ENCODE assay signal across 28 cellular contexts in the genomic region with DNA sequence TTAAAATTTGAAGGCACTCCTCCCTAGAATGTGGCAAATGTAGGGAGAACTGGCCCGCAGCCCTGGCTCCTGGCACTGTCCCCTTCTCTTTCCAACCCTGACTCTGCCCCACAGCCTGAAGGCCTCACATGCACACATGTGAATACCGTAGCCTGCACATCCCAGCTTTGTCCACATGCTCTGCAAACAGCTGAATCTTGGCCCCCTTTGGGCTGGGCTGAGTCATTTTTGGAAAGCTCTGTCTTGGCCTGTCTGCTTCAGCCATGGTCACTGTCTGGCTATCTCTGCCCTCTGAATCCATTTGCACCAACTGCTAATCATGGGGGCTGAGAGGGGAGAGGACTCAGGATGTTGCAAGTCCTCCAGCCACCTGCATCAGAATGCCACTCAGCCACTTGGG. TPM values are rescaled to one million over a fixed set of nuclear protein-coding genes. Genes with fewer than 3 reads are reported as not detected.
DNase-seq lines count a peak whose midpoint lies in the region; ATAC-seq, FAIRE-seq and TF ChIP-seq lines count a peak whose summit lies in the region.
"Had no signal": no experiment of that assay in that cellular context is flagged by ENCODE, and none has a peak within 500 bp of the region (broad histone marks: within the 10 kb centered on the region; RNA-seq: fewer than 3 reads in every experiment).

No MANE protein-coding gene starts in this region.

- no peaks in the 10 kb centered on the region for H3K79me1 ChIP-seq in mesendoderm (ENCODE audit: low read length)

- H2BK5ac ChIP-seq in mesendoderm (ENCODE audit: low read length) = peak overlapping the region; percentile 41

- no peak for TF ChIP-seq CTCF in bronchial epithelial cell (IDR thresholded peaks at IDR 0.05; ENCODE audit: insufficient read depth, low read length, severe bottlenecking)

- H2BK15ac ChIP-seq in mesendoderm (replicated peaks; ENCODE audit: low read depth) = no peak overlapping the region

- no peak overlapping the region for H3K9ac ChIP-seq in mesendoderm (ENCODE audit: low read length)

- H3K4ac ChIP-seq in mesendoderm (ENCODE audit: low read depth, low read length) = no peak overlapping the region

- H3K4me2 ChIP-seq in mesendoderm (ENCODE audit: low read length) = no peak overlapping the region

- no CpG with 5 or more reads among the region's 2 CpGs for WGBS in mesendoderm (ENCODE audit: extremely low coverage, insufficient coverage, low lambda C conversion rate)

- H3K18ac ChIP-seq in mesendoderm (ENCODE audit: low read length) = no peak overlapping the region

- H2BK120ac ChIP-seq in mesendoderm (ENCODE audit: low read depth, low read length) = no peak overlapping the region

- H2AK5ac ChIP-seq in mesendoderm (ENCODE audit: low read length) = no peak overlapping the region

- no peak overlapping the region for H4K8ac ChIP-seq in mesendoderm (ENCODE audit: low read depth, low read length)

- H3K56ac ChIP-seq in mesendoderm (ENCODE audit: low read length) = peak overlapping the region; percentile 56

- H3K36me3 ChIP-seq in bronchial epithelial cell (ENCODE audit: control insufficient read depth, insufficient read depth, low read length) (no peaks in the 10 kb centered on the region), mesendoderm (ENCODE audit: control insufficient read depth, insufficient read depth, low read length) (no peaks in the 10 kb centered on the region)
- H3K36me3 ChIP-seq: ascending aorta, spleen, thoracic aorta had no signal

- no peak overlapping the region for H3K23ac ChIP-seq in mesendoderm (ENCODE audit: low read length)

- H3K27me3 ChIP-seq in bronchial epithelial cell (ENCODE audit: control insufficient read depth, insufficient read depth, low read length) (peaks cover 5% of the 10 kb centered on the region), mesendoderm (ENCODE audit: insufficient read depth, low read length, poor library complexity) (no peaks in the 10 kb centered on the region)
- H3K27me3 ChIP-seq: ascending aorta had no signal

- H4K5ac ChIP-seq in mesendoderm (ENCODE audit: low read length) = no peak overlapping the region

- DNase-seq in DMS53 (lab: John Stamatoyannopoulos, UW) (peak; percentile 32), DMS53 treated with DMSO at 0.1 percent for 48 hours (lab: John Stamatoyannopoulos, UW; ENCODE audit: unreplicated experiment) (no peak), GM03348 (ENCODE audit: low spot score) (peak; percentile 44), bronchial epithelial cell (ENCODE audit: low read depth) (peak; percentile 35), mesendoderm (no peak), NCI-H446 (lab: John Stamatoyannopoulos, UW) (no peak)
- DNase-seq in activated CD4-positive, alpha-beta T cell treated with anti-CD3 and anti-CD28 coated beads, Interleukin-2, amount 50 U/mL, for 1 hour = no peak
- DNase-seq: activated CD4-positive, alpha-beta T cell treated with anti-CD3 and anti-CD28 coated beads, Interleukin-2, amount 50 U/mL, for 48 hours; activated T-cell treated with anti-CD3 and anti-CD28 coated beads, Interleukin-2, amount 50 U/mL, for 72 hours; CD4-positive, alpha-beta T cell; cortex of kidney; effector memory CD8-positive, alpha-beta T cell; erythroblast; kidney glomerular epithelial cell; mucosa of descending colon; NCI-H1417 treated with DMSO at 0.1 percent for 48 hours; NCI-H2081; NCI-H748 treated with DMSO at 0.1 percent for 48 hours; retina; spleen; stimulated activated naive CD8-positive, alpha-beta T cell treated with anti-CD3 and anti-CD28 coated beads, Interleukin-15, amount 100 ng/mL, for 72 hours had no signal

- H3K4me3 ChIP-seq in bronchial epithelial cell (ENCODE audit: low read depth, low read length) = no peak overlapping the region
- no peak overlapping the region for H3K4me3 ChIP-seq in mesendoderm (ENCODE audit: low read length)
- H3K4me3 ChIP-seq: ascending aorta, mucosa of descending colon, spleen, thoracic aorta had no signal

- no peaks in the 10 kb centered on the region for H3K79me2 ChIP-seq in mesendoderm (ENCODE audit: control insufficient read depth, insufficient read depth, low read length)

- H3K27ac ChIP-seq in mesendoderm (ENCODE audit: low read depth, low read length) = no peak overlapping the region
- H3K27ac ChIP-seq: 22Rv1, ascending aorta, spleen, thoracic aorta had no signal

- ATAC-seq in HG03342 (IDR thresholded peaks at IDR 0.05; ENCODE audit: unreplicated experiment) = no peak
- ATAC-seq: activated CD4-positive, CD25-positive, alpha-beta regulatory T cell treated with anti-CD3 and anti-CD28 coated beads, Interleukin-2, amount 50 U/mL, for 24 hours; activated T-cell treated with anti-CD3 and anti-CD28 coated beads, Interleukin-2, amount 50 U/mL, for 72 hours; effector memory CD8-positive, alpha-beta T cell; mucosa of descending colon; stimulated activated naive CD8-positive, alpha-beta T cell treated with anti-CD3 and anti-CD28 coated beads, Interleukin-15, amount 100 ng/mL, for 72 hours had no signal

- peaks cover 9% of the 10 kb centered on the region for H3K4me1 ChIP-seq in mesendoderm (ENCODE audit: control insufficient read depth, low read depth, low read length)
- H3K4me1 ChIP-seq: ascending aorta, spleen had no signal

- no peak for FAIRE-seq in bronchial epithelial cell (lab: Jason Lieb, UNC)
- FAIRE-seq: RCC 7860, urothelium cell line had no signal

RNA-seq across cellular contexts. Expression of a gene that starts 22.1 kb away (rescaled TPM):
- 3.9 and 6.5 TPM in 2 replicates for total RNA-seq in bronchial epithelial cell
- polyA plus RNA-seq in mesendoderm (2013, experiment 1 of 2) = 23.1 TPM
- polyA plus RNA-seq in mesendoderm (2013, experiment 2 of 2) = 22.1 TPM

Comparison
In these comparisons a context has a peak if more than half of its experiments do, and no peak if none do; other contexts are left out.
1. DNase-seq: peak in DMS53 (single experiment), GM03348 (single experiment) and bronchial epithelial cell (single experiment); none in DMS53 treated with DMSO at 0.1 percent for 48 hours (single experiment), mesendoderm (single experiment), NCI-H446 (0 of 2) and activated CD4-positive, alpha-beta T cell treated with anti-CD3 and anti-CD28 coated beads, Interleukin-2, amount 50 U/mL, for 1 hour (single experiment).